ENCODE assay signal across 10 cellular contexts in the genomic region with DNA sequence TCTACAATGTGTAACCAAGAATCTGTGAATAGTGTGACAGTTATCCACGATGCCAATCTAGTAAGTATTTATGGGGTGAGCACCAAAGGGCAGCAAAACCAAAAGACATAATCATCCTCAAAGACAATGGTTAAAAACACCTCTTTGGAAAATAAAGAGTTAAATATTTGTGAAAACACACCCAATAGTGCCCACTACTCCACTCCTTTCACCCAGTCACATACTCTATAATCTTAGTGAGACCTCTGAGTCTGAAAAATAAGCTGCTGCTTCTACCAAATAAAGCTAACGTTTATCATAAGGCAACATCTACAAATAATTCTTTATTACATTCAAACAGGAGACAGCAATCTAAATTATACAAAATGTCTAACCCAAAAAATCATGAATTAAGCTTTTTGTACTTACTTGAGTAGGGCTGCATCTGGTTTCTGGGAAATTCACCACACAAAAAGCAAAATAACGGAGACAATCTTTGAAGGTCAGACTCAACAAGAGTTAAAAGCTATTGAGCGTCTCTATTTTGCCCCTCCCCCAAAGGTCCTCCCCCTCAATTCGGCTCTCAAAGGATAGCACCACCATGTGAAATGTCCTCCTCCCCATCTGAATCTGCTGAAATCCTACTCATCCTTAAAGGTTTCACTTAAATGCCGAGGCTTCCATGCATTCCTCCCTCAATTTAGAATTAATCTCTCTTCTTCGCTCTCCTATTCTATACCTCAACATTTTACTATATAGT. TPM values are rescaled to one million over a fixed set of nuclear protein-coding genes. Genes with fewer than 3 reads are reported as not detected.
DNase-seq lines count a peak whose midpoint lies in the region; ATAC-seq and TF ChIP-seq lines count a peak whose summit lies in the region.
"Had no signal": no experiment of that assay in that cellular context is flagged by ENCODE, and none has a peak within 500 bp of the region (broad histone marks: within the 10 kb centered on the region; RNA-seq: fewer than 3 reads in every experiment).

No MANE protein-coding gene starts in this region.

- peaks cover 6% of the 10 kb centered on the region for H3K27me3 Mint-ChIP-seq in endothelial cell (ENCODE audit: unreplicated experiment)
- peaks cover 51% of the 10 kb centered on the region in 2 donors for H3K27me3 Mint-ChIP-seq in natural killer cell (ENCODE audit: low read depth in 2 of 2)

- DNase-seq in COR-L47 (lab: John Stamatoyannopoulos, UW) (peak; percentile 14), NCI-H226 (peak; percentile 26), endothelial cell (ENCODE audit: low spot score) (peak; percentile 5), natural killer cell (no peak), activated gamma-delta T cell treated with Interleukin-2 at 50 U/mL for 16 hours (no peak)
- DNase-seq: naive B cell had no signal

- H3K4me3 Mint-ChIP-seq in endothelial cell (ENCODE audit: unreplicated experiment): peak overlapping the region; percentile 99
- H3K4me3 Mint-ChIP-seq in natural killer cell: peak overlapping the region; percentile 78

- H3K9me3 Mint-ChIP-seq in endothelial cell (ENCODE audit: unreplicated experiment) (no peaks in the 10 kb centered on the region), natural killer cell (peaks cover 0 to 7% of the 10 kb centered on the region in 2 donors)

- H3K27ac Mint-ChIP-seq in endothelial cell (ENCODE audit: unreplicated experiment) (peak overlapping the region; percentile 32), natural killer cell (no peak overlapping the region)
- H3K27ac Mint-ChIP-seq: IgD-negative memory B cell, naive B cell had no signal

- H3K36me3 Mint-ChIP-seq in endothelial cell (ENCODE audit: low read depth, unreplicated experiment) (no peaks in the 10 kb centered on the region), natural killer cell (peaks cover 6% of the 10 kb centered on the region)
- H3K36me3 Mint-ChIP-seq: IgD-negative memory B cell had no signal

- ATAC-seq in natural killer cell (no peak), HG03135 (IDR thresholded peaks at IDR 0.05; ENCODE audit: unreplicated experiment) (no peak), GM19455 (IDR thresholded peaks at IDR 0.05; ENCODE audit: unreplicated experiment) (no peak), HG02884 (IDR thresholded peaks at IDR 0.05; ENCODE audit: unreplicated experiment) (no peak)

- TF ChIP-seq CTCF in endothelial cell (IDR thresholded peaks at IDR 0.05; ENCODE audit: unreplicated experiment) (no peak), natural killer cell (IDR thresholded peaks at IDR 0.05) (no peak)

- intact Hi-C loops in natural killer cell (cut with micrococcal nuclease): no loop called here

- H3K4me1 Mint-ChIP-seq in endothelial cell (ENCODE audit: unreplicated experiment): peaks cover 18% of the 10 kb centered on the region
- H3K4me1 Mint-ChIP-seq in natural killer cell: peaks cover 23% of the 10 kb centered on the region in 2 donors

RNA-seq across cellular contexts. Expression of a gene that starts 2.0 kb away (rescaled TPM):
- total RNA-seq in endothelial cell (ENCODE audit: unreplicated experiment): 74.1 TPM
- 1 to 10 TPM in 2 of 3 donors, under 1 TPM in 1; 0.34 to 3.6 (median 1.5) TPM for total RNA-seq in natural killer cell

Comparison
In these comparisons a context has a peak if more than half of its experiments do, and no peak if none do; other contexts are left out.
1. DNase-seq: peak in COR-L47 (single experiment), NCI-H226 (single experiment) and endothelial cell (single experiment); none in natural killer cell (single experiment) and activated gamma-delta T cell treated with Interleukin-2 at 50 U/mL for 16 hours (single experiment).
2. RNA of a gene that starts 2.0 kb away (total RNA-seq): 74.1 TPM in endothelial cell (single experiment); 0.34 to 3.6 TPM in natural killer cell; every median in the first group is over 10 times any median in the second.